Comparison of ENCODE assay signal across 8 cellular contexts in genomic region chr17:64707077-64707591, GRCh38. TPM values are rescaled to one million over a fixed set of nuclear protein-coding genes. Genes with fewer than 3 reads are reported as not detected.
DNase-seq lines count a peak whose midpoint lies in the region; ATAC-seq and TF ChIP-seq lines count a peak whose summit lies in the region.

No MANE protein-coding gene starts in this region.

- intact Hi-C loops in left cardiac atrium (cut with DNase I) = no loop called here
- intact Hi-C loops in gastrocnemius medialis (cut with DNase I; ENCODE audit: low total_unique reads) = no loop called here

- peak overlapping the region; percentile 27 to 61 (median 38) for H3K27ac ChIP-seq in gastrocnemius medialis

- no peaks in the 10 kb centered on the region for H3K36me3 ChIP-seq in adipocyte (ENCODE audit: control insufficient read depth, insufficient read depth, low read length, severe bottlenecking)
- no peaks in the 10 kb centered on the region for H3K36me3 ChIP-seq in gastrocnemius medialis

- no peak overlapping the region for H3K27ac Mint-ChIP-seq in activated T-cell treated with anti-CD3 and anti-CD28 coated beads, Interleukin-2, amount 50 U/mL, for 72 hours

- H3K4me1 Mint-ChIP-seq in activated T-cell treated with anti-CD3 and anti-CD28 coated beads, Interleukin-2, amount 50 U/mL, for 72 hours (ENCODE audit: low read depth) = peaks cover 38% of the 10 kb centered on the region

- peak; percentile 87 to 95 for ATAC-seq in left cardiac atrium
- ATAC-seq in gastrocnemius medialis = peak; percentile 84 to 85
- no peak for ATAC-seq in activated T-cell treated with anti-CD3 and anti-CD28 coated beads, Interleukin-2, amount 50 U/mL, for 72 hours (replicated peaks in 1 of 2)
- no peak for ATAC-seq in HG02642 (IDR thresholded peaks at IDR 0.05; ENCODE audit: poor library complexity, unreplicated experiment)

- peaks cover 0 to 1% of the 10 kb centered on the region in 2 donors for H3K9me3 Mint-ChIP-seq in activated T-cell treated with anti-CD3 and anti-CD28 coated beads, Interleukin-2, amount 50 U/mL, for 72 hours

- in situ Hi-C loops in gastrocnemius medialis (cut with MboI; ENCODE audit: low sequenced_read_pairs in 4 of 4) = no loop called here

- H3K27me3 Mint-ChIP-seq in activated T-cell treated with anti-CD3 and anti-CD28 coated beads, Interleukin-2, amount 50 U/mL, for 72 hours (ENCODE audit: low read depth) = no peaks in the 10 kb centered on the region

- TF ChIP-seq POLR2A in gastrocnemius medialis (IDR thresholded peaks at IDR 0.05) = no peak

- peak overlapping the region; percentile 34 for H3K9ac ChIP-seq in adipocyte (ENCODE audit: low read length)

- no peaks in the 10 kb centered on the region for H3K36me3 Mint-ChIP-seq in activated T-cell treated with anti-CD3 and anti-CD28 coated beads, Interleukin-2, amount 50 U/mL, for 72 hours (ENCODE audit: insufficient read depth in 2 of 2)

- H3K27me3 ChIP-seq in adipocyte (replicated peaks; ENCODE audit: control insufficient read depth, insufficient read depth, low read length) = no peaks in the 10 kb centered on the region
- no peaks in the 10 kb centered on the region for H3K27me3 ChIP-seq in gastrocnemius medialis

- peaks cover 11% of the 10 kb centered on the region for H3K4me1 ChIP-seq in adipocyte (ENCODE audit: control insufficient read depth, insufficient read depth, low read length)
- peaks cover 5 to 7% of the 10 kb centered on the region in 2 donors for H3K4me1 ChIP-seq in gastrocnemius medialis

- TF ChIP-seq CTCF in gastrocnemius medialis (IDR thresholded peaks at IDR 0.05 in 4 of 5, conservative IDR thresholded peaks at IDR 0.05 in 1 of 5) = no peak

- peak; percentile 98 for DNase-seq in AG08395 (ENCODE audit: low spot score)
- peak; percentile 93 for DNase-seq in HT-29 (ENCODE audit: low spot score)
- DNase-seq in adipocyte (ENCODE audit: low read depth) = peak; percentile 90
- peak; percentile 97 for DNase-seq in left cardiac atrium
- DNase-seq in gastrocnemius medialis = peak; percentile 56 to 74
- DNase-seq in activated gamma-delta T cell treated with Interleukin-2 at 50 U/mL for 16 hours = no peak
- DNase-seq in activated T-cell treated with anti-CD3 and anti-CD28 coated beads, Interleukin-2, amount 50 U/mL, for 72 hours = no peak

- no peak overlapping the region for H3K4me3 Mint-ChIP-seq in activated T-cell treated with anti-CD3 and anti-CD28 coated beads, Interleukin-2, amount 50 U/mL, for 72 hours

- H3K4me3 ChIP-seq in adipocyte (ENCODE audit: low read length) (peak overlapping the region; percentile 10), gastrocnemius medialis (no peak overlapping the region)

- H3K9me3 ChIP-seq in adipocyte (ENCODE audit: control insufficient read depth, low read length) (no peaks in the 10 kb centered on the region), gastrocnemius medialis (no peaks in the 10 kb centered on the region)

RNA-seq across cellular contexts. Expression of gene SMURF2, which starts 45.0 kb away (rescaled TPM):
- 9.5 and 10.7 TPM in 2 replicates for total RNA-seq in HT-29 (2014; rRNA removed; shearing (Covaris generic))
- total RNA-seq in left cardiac atrium (10 to 100 TPM; 14.3 to 17.9 TPM), gastrocnemius medialis (10 to 100 TPM in 3 of 4 donors, 1 to 10 TPM in 1; 8.9 to 15.3 (median 11.4) TPM)
- 10 to 100 TPM; 18.3 to 19.4 TPM for total RNA-seq in activated T-cell treated with anti-CD3 and anti-CD28 coated beads, Interleukin-2, amount 50 U/mL, for 72 hours

Comparison
In these comparisons a context has a peak if more than half of its experiments do, and no peak if none do; other contexts are left out.
1. DNase-seq: peak in AG08395 (single experiment), HT-29 (single experiment), adipocyte (single experiment), left cardiac atrium (single experiment) and gastrocnemius medialis (2 of 2); none in activated gamma-delta T cell treated with Interleukin-2 at 50 U/mL for 16 hours (single experiment) and activated T-cell treated with anti-CD3 and anti-CD28 coated beads, Interleukin-2, amount 50 U/mL, for 72 hours (0 of 2).
2. ATAC-seq: peak in left cardiac atrium (2 of 2) and gastrocnemius medialis (2 of 2); none in activated T-cell treated with anti-CD3 and anti-CD28 coated beads, Interleukin-2, amount 50 U/mL, for 72 hours (0 of 2) and HG02642 (single experiment).